18 cellular contexts compared by ENCODE assay signal in the genomic region with DNA sequence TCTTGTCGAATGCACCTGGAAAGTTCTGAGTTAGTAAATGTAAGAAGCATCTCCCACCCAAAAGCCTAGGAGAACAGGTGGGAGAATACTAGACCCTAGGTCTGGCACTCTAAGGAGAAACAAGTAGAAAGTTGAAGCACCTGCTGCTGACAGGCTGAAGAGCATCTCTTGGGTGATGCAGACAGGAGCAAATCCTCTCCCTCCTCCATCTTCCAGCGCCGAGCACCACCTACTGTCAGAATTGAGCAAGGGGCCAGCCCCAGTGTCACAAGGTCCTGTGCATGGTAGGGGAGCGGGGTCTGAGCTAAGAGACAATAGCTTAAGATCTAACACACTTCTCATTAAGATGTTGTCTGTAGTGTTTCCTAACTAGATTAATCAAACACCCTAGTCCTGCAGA. TPM values are rescaled to one million over a fixed set of nuclear protein-coding genes. Genes with fewer than 3 reads are reported as not detected.
DNase-seq lines count a peak whose midpoint lies in the region; ATAC-seq and TF ChIP-seq lines count a peak whose summit lies in the region.
"Had no signal": no experiment of that assay in that cellular context is flagged by ENCODE, and none has a peak within 500 bp of the region (broad histone marks: within the 10 kb centered on the region; RNA-seq: fewer than 3 reads in every experiment).

No MANE protein-coding gene starts in this region.

- H3K79me2 ChIP-seq in hepatocyte = no peaks in the 10 kb centered on the region

- H3K4me3 ChIP-seq in cardiac muscle cell (no peak overlapping the region), hepatocyte (no peak overlapping the region)
- H3K4me3 ChIP-seq: coronary artery, gastrocnemius medialis, left lung had no signal

- H3K27ac ChIP-seq in cardiac muscle cell = no peak overlapping the region
- peak overlapping the region; percentile 87 for H3K27ac ChIP-seq in RWPE1
- H3K27ac ChIP-seq in hepatocyte = no peak overlapping the region
- H3K27ac ChIP-seq: coronary artery, gastrocnemius medialis, left lung had no signal

- ATAC-seq in left ventricle myocardium superior (no peak), GM21360 (IDR thresholded peaks at IDR 0.05; ENCODE audit: unreplicated experiment) (no peak), GM18505 (IDR thresholded peaks at IDR 0.05; ENCODE audit: unreplicated experiment) (no peak)
- ATAC-seq: gastrocnemius medialis, left lung had no signal

- peak; percentile 14 for TF ChIP-seq CTCF in cardiac muscle cell (IDR thresholded peaks at IDR 0.05; ENCODE audit: low read depth, low read length)
- no peak for TF ChIP-seq CTCF in RWPE1 (conservative IDR thresholded peaks at IDR 0.05; ENCODE audit: low read depth)
- TF ChIP-seq CTCF in chondrocyte (IDR thresholded peaks at IDR 0.05) = peak; percentile 43
- no peak for TF ChIP-seq CTCF in hepatocyte (IDR thresholded peaks at IDR 0.05; ENCODE audit: poor library complexity)

- intact Hi-C loops in left ventricle myocardium superior (cut with micrococcal nuclease) = no loop called here

- H3K36me3 Mint-ChIP-seq in chondrocyte (ENCODE audit: low read depth) = peaks cover 62% of the 10 kb centered on the region

- no peak for DNase-seq in cardiac muscle cell (ENCODE audit: low read depth in 1 of 2, low spot score in 1 of 2)
- DNase-seq in left ventricle myocardium superior = no peak
- DNase-seq in RWPE1 (ENCODE audit: low spot score) = no peak
- no peak for DNase-seq in chondrocyte (ENCODE audit: low spot score)
- DNase-seq in hepatocyte (ENCODE audit: low spot score) = no peak
- no peak for DNase-seq in NCI-H748 treated with DMSO at 0.1 percent for 48 hours (lab: John Stamatoyannopoulos, UW)
- DNase-seq: activated CD4-positive, alpha-beta T cell treated with anti-CD3 and anti-CD28 coated beads for 1 hour; activated gamma-delta T cell treated with Interleukin-2 at 50 U/mL for 16 hours; aorta; gastrocnemius medialis; left lung; NCI-H1436; nucleus accumbens; Right ventricle myocardium superior had no signal

- CTCF ChIA-PET in RWPE1 (lab: Yijun Ruan, JAX) = interaction anchor here (0.7 kb wide), 1 partner anchor 535 kb away, joined by 3 read pairs; no protein-coding TSS in a partner anchor

- no peak overlapping the region for H3K4me3 Mint-ChIP-seq in chondrocyte (ENCODE audit: unreplicated experiment)

- no peaks in the 10 kb centered on the region for H3K27me3 ChIP-seq in cardiac muscle cell
- H3K27me3 ChIP-seq in hepatocyte = no peaks in the 10 kb centered on the region
- H3K27me3 ChIP-seq: gastrocnemius medialis, left lung had no signal

- peaks cover 32% of the 10 kb centered on the region for H3K4me1 Mint-ChIP-seq in chondrocyte (ENCODE audit: low read depth)

- no peaks in the 10 kb centered on the region for H3K9me2 ChIP-seq in hepatocyte (replicated peaks; ENCODE audit: insufficient read depth)

- H3K27me3 Mint-ChIP-seq in chondrocyte (ENCODE audit: low read depth) = no peaks in the 10 kb centered on the region

- H3K9me3 ChIP-seq in cardiac muscle cell (ENCODE audit: low read depth) (no peaks in the 10 kb centered on the region), hepatocyte (ENCODE audit: low read depth) (no peaks in the 10 kb centered on the region)
- H3K9me3 ChIP-seq: Caco-2, gastrocnemius medialis, left lung had no signal

- TF ChIP-seq POLR2A in GM18505 (IDR thresholded peaks at IDR 0.05; ENCODE audit: borderline replicate concordance, extremely low read depth, insufficient read depth, insufficient read length) = no peak

- POLR2A ChIA-PET in RWPE1 (lab: Yijun Ruan, JAX; ENCODE audit: low non-redundant PET) = no interaction called here

- no peak overlapping the region for H3K4me2 ChIP-seq in hepatocyte

- H3K4me1 ChIP-seq in cardiac muscle cell (ENCODE audit: low read depth) (no peaks in the 10 kb centered on the region), hepatocyte (ENCODE audit: insufficient read depth) (no peaks in the 10 kb centered on the region)
- H3K4me1 ChIP-seq: Caco-2, gastrocnemius medialis had no signal

- no peak overlapping the region for H2AFZ ChIP-seq in hepatocyte

- peaks cover 99% of the 10 kb centered on the region for H3K36me3 ChIP-seq in cardiac muscle cell
- no peaks in the 10 kb centered on the region for H3K36me3 ChIP-seq in hepatocyte (replicated peaks; ENCODE audit: insufficient read depth, low read depth)

- peak overlapping the region; percentile 41 for H3K27ac Mint-ChIP-seq in chondrocyte (ENCODE audit: unreplicated experiment)

- H3K9me3 Mint-ChIP-seq in chondrocyte (ENCODE audit: low read depth) = no peaks in the 10 kb centered on the region

- no peaks in the 10 kb centered on the region for H4K20me1 ChIP-seq in hepatocyte (ENCODE audit: insufficient read depth, poor library complexity, severe bottlenecking)

- 98% methylated on average over 4 of the region's 4 CpGs for WGBS in hepatocyte (ENCODE audit: low lambda C conversion rate, missing lambda C conversion rate)

RNA-seq across cellular contexts. Expression of gene HK2, which starts 52.9 kb away (rescaled TPM):
- total RNA-seq in cardiac muscle cell = 109 and 127 TPM in 2 replicates
- 77.3 and 94.6 TPM in 2 replicates for polyA plus RNA-seq in cardiac muscle cell
- total RNA-seq in left ventricle myocardium superior = 3.8 TPM
- 18.5 to 32.6 TPM (median 31.4 TPM) in 3 replicates for total RNA-seq in chondrocyte
- total RNA-seq in hepatocyte = 25.6 and 37.3 TPM in 2 replicates
- polyA plus RNA-seq in hepatocyte = 21.1 and 25.4 TPM in 2 replicates

Comparison
In these comparisons a context has a peak if more than half of its experiments do, and no peak if none do; other contexts are left out.
1. CTCF ChIP-seq: peak in cardiac muscle cell (single experiment) and chondrocyte (single experiment); none in RWPE1 (single experiment) and hepatocyte (single experiment).